8 cellular contexts compared by ENCODE assay signal in genomic region chrX:53093748-53094583, GRCh38. TPM values are rescaled to one million over a fixed set of nuclear protein-coding genes. Genes with fewer than 3 reads are reported as not detected.
A peak's percentile ranks its signal among the peaks of the same experiment; 100 is the strongest.
DNase-seq lines count a peak whose midpoint lies in the region; ATAC-seq, FAIRE-seq and TF ChIP-seq lines count a peak whose summit lies in the region.

KANTR (plus strand) TSS chrX:53094142; CDS start chrX:53124273, 30,131 bp downstream.

- no peak within 1 kb of the TSS for H2BK12ac ChIP-seq in trophoblast cell (ENCODE audit: low read length)

- no peak within 1 kb of the TSS for H3K23ac ChIP-seq in trophoblast cell (ENCODE audit: low read length)

- H4K12ac ChIP-seq in trophoblast cell (ENCODE audit: low read depth, low read length): peak within 1 kb of the TSS; percentile 84

- H3K9ac ChIP-seq in trophoblast cell (ENCODE audit: low read length): peak within 1 kb of the TSS; percentile 85

- H4K8ac ChIP-seq in trophoblast cell (ENCODE audit: low read depth, low read length): peak within 1 kb of the TSS; percentile 93

- ATAC-seq in HG02763 (IDR thresholded peaks at IDR 0.05; ENCODE audit: unreplicated experiment) (peak; percentile 85), heart left ventricle (peak; percentile 90 to 96 (median 92)), upper lobe of right lung (peak; percentile 91)

- peak within 1 kb of the TSS; percentile 62 for H3K14ac ChIP-seq in trophoblast cell (ENCODE audit: low read length)

- WGBS in heart left ventricle, 4 donors: 0 to 45% (median 23%) methylated on average over 42 to 67 of the region's 67 CpGs
- WGBS in trophoblast cell (ENCODE audit: extremely low coverage, insufficient coverage, insufficient read length): no CpG with 5 or more reads among the region's 67 CpGs

- DNase-seq in GM12891 (ENCODE audit: insufficient read length, low spot score): peak; percentile 61
- peak; percentile 83 for DNase-seq in NCI-H1417 treated with DMSO at 0.1 percent for 48 hours (lab: John Stamatoyannopoulos, UW)
- peak; percentile 71 for DNase-seq in T follicular helper cell (ENCODE audit: low read depth)
- peak; percentile 95 for DNase-seq in amniotic epithelial cell (ENCODE audit: low read depth)
- DNase-seq in heart left ventricle: peak; percentile 85 to 90 (median 87)
- peak; percentile 89 to 95 for DNase-seq in trophoblast cell
- DNase-seq in upper lobe of right lung: peak; percentile 88

- TF ChIP-seq POLR2A in GM12891 (IDR thresholded peaks at IDR 0.05; ENCODE audit: low read depth, low read length) (no peak), heart left ventricle (IDR thresholded peaks at IDR 0.05) (peak in 1 of 2 donors; percentile 75)

- H3K18ac ChIP-seq in trophoblast cell (ENCODE audit: low read length): peak within 1 kb of the TSS; percentile 52

- H3K36me3 ChIP-seq in heart left ventricle (peaks cover 0 to 4% (median 0%) of the 10 kb centered on the region in 9 donors), trophoblast cell (ENCODE audit: control insufficient read depth in 1 of 2, insufficient read depth in 2 of 2, low read length in 2 of 2) (no peaks in the 10 kb centered on the region), upper lobe of right lung (no peaks in the 10 kb centered on the region)

- H3K9me3 ChIP-seq in heart left ventricle (peaks cover 0 to 3% (median 0%) of the 10 kb centered on the region in 12 donors), trophoblast cell (ENCODE audit: insufficient read depth, low read depth, low read length) (no peaks in the 10 kb centered on the region), upper lobe of right lung (no peaks in the 10 kb centered on the region)

- H3K79me1 ChIP-seq in trophoblast cell (ENCODE audit: low read length): peaks cover 5% of the 10 kb centered on the region

- peak within 1 kb of the TSS; percentile 49 for H2BK120ac ChIP-seq in trophoblast cell (ENCODE audit: insufficient read depth, low read length, poor library complexity)

- H3K4me3 ChIP-seq in heart left ventricle (peak within 1 kb of the TSS; percentile 56 to 94 (median 68)), trophoblast cell (ENCODE audit: low read depth, low read length) (peak within 1 kb of the TSS; percentile 86), upper lobe of right lung (peak within 1 kb of the TSS; percentile 64)

- H3K4me2 ChIP-seq in trophoblast cell (ENCODE audit: low read length): peak within 1 kb of the TSS; percentile 83

- H2AFZ ChIP-seq in trophoblast cell (ENCODE audit: insufficient read depth, low read length, poor library complexity): peak within 1 kb of the TSS; percentile 52

- H3K27ac ChIP-seq in heart left ventricle (peak within 1 kb of the TSS; percentile 57 to 94 (median 87)), trophoblast cell (ENCODE audit: low read depth, low read length) (peak within 1 kb of the TSS; percentile 68), upper lobe of right lung (peak within 1 kb of the TSS; percentile 89)

- H2AK5ac ChIP-seq in trophoblast cell (ENCODE audit: low read length): no peak within 1 kb of the TSS

- H3K4ac ChIP-seq in trophoblast cell (ENCODE audit: low read depth, low read length): no peak within 1 kb of the TSS

- peak within 1 kb of the TSS; percentile 15 for H2BK5ac ChIP-seq in trophoblast cell (ENCODE audit: low read depth, low read length, poor library complexity)

- H3K4me1 ChIP-seq in heart left ventricle: peaks cover 0 to 11% (median 1%) of the 10 kb centered on the region in 12 donors
- H3K4me1 ChIP-seq in trophoblast cell (ENCODE audit: control insufficient read depth in 1 of 2, insufficient read depth in 2 of 2, low read length in 2 of 2): no peaks in the 10 kb centered on the region
- H3K4me1 ChIP-seq in upper lobe of right lung: no peaks in the 10 kb centered on the region

- H3K27me3 ChIP-seq in heart left ventricle: peaks cover 0 to 20% (median 0%) of the 10 kb centered on the region in 9 donors
- H3K27me3 ChIP-seq in trophoblast cell (ENCODE audit: insufficient read depth, low read length): no peaks in the 10 kb centered on the region
- no peaks in the 10 kb centered on the region for H3K27me3 ChIP-seq in upper lobe of right lung

- no peaks in the 10 kb centered on the region for H3K79me2 ChIP-seq in trophoblast cell (ENCODE audit: control insufficient read depth, insufficient read depth, low read length, poor library complexity)

- intact Hi-C loops in heart left ventricle (cut with DNase I): loop anchor here in 4 of 10 donors (1.0 to 2.0 kb wide), 3 partner anchors 21 to 23 kb away; no protein-coding TSS in a partner anchor
- intact Hi-C loops in upper lobe of right lung (cut with DNase I): no loop called here

- no peak for FAIRE-seq in GM12891 (lab: Jason Lieb, UNC)

- peak within 1 kb of the TSS; percentile 64 for H4K91ac ChIP-seq in trophoblast cell (ENCODE audit: low read depth, low read length)

- TF ChIP-seq CTCF in heart left ventricle (IDR thresholded peaks at IDR 0.05) (peak in 2 of 12 donors; percentile 11 to 14), upper lobe of right lung (IDR thresholded peaks at IDR 0.05) (no peak)

TF ChIP-seq in GM12891, 5 proteins besides CTCF, POLR2A, EP300 and RAD21:
- TF ChIP-seq TAF1 (IDR thresholded peaks at IDR 0.05; ENCODE audit: low read depth, low read length): 0 out of 2 replicates have a peak, but pooled peaks have one; percentile 6
- TF ChIP-seq SPI1 (IDR thresholded peaks at IDR 0.05; ENCODE audit: low read depth, low read length): no peak

RNA-seq across cellular contexts. Expression of gene KANTR, which starts in this region (rescaled TPM):
- 2.4 TPM for polyA plus RNA-seq in GM12891 (2012; ENCODE audit: low read depth, missing spikeins)
- total RNA-seq in heart left ventricle (1 to 10 TPM; 2.5 to 9.2 (median 6.4) TPM), upper lobe of right lung (12.6 TPM)
- 1 to 10 TPM; 2.5 to 5.9 TPM for polyA plus RNA-seq in heart left ventricle
- 2.6 and 3.0 TPM in 2 replicates for polyA plus RNA-seq in trophoblast cell (2013)

Comparison
In these comparisons a context has a peak if more than half of its experiments do, and no peak if none do; other contexts are left out.
1. Peak in every context shown above with its lines: DNase-seq, ATAC-seq, H3K4me3 ChIP-seq and H3K27ac ChIP-seq.